Comparison of ENCODE assay signal across 8 cellular contexts in genomic region chr21:31873275-31873695, GRCh38. TPM values are rescaled to one million over a fixed set of nuclear protein-coding genes. Genes with fewer than 3 reads are reported as not detected.
DNase-seq lines count a peak whose midpoint lies in the region; ATAC-seq, FAIRE-seq and TF ChIP-seq lines count a peak whose summit lies in the region.

No MANE protein-coding gene starts in this region.

- DNase-seq in D721Med (ENCODE audit: insufficient read length, low spot score) (peak; percentile 37), NCI-H1092 treated with DMSO at 0.1 percent for 48 hours (lab: John Stamatoyannopoulos, UW) (peak; percentile 40), esophagus squamous epithelium (lab: John Stamatoyannopoulos, UW) (no peak), ovary (peak in 2 of 5 donors; percentile 24 to 56), cerebellar nuclear complex (lab: John Stamatoyannopoulos, UW) (no peak), putamen (ENCODE audit: low spot score) (no peak), ureter (ENCODE audit: low spot score) (no peak)

- FAIRE-seq in D721Med (lab: Jason Lieb, UNC), result no peak

- no peak for TF ChIP-seq EP300 in ovary (IDR thresholded peaks at IDR 0.05)

- H3K4me3 ChIP-seq in esophagus squamous epithelium (peak overlapping the region; percentile 51 to 79 (median 60)), ovary (peak overlapping the region; percentile 55)

- H3K36me3 ChIP-seq in esophagus squamous epithelium (no peaks in the 10 kb centered on the region), ovary (no peaks in the 10 kb centered on the region)

- TF ChIP-seq CTCF in D721Med (IDR thresholded peaks at IDR 0.05; ENCODE audit: insufficient read depth, missing control alignments) (no peak), esophagus squamous epithelium (IDR thresholded peaks at IDR 0.05) (no peak), ovary (IDR thresholded peaks at IDR 0.05) (no peak)

- peaks cover 15 to 40% (median 16%) of the 10 kb centered on the region in 3 donors for H3K4me1 ChIP-seq in esophagus squamous epithelium
- peaks cover 6% of the 10 kb centered on the region for H3K4me1 ChIP-seq in ovary (ENCODE audit: insufficient read depth)

- H3K27me3 ChIP-seq in esophagus squamous epithelium (peaks cover 0 to 95% (median 0%) of the 10 kb centered on the region in 4 donors), ovary (no peaks in the 10 kb centered on the region)

- H3K27ac ChIP-seq in esophagus squamous epithelium (peak overlapping the region; percentile 39 to 69 (median 49)), ovary (peak overlapping the region in 1 of 2 donors; percentile 35)

- intact Hi-C loops in esophagus squamous epithelium (cut with DNase I) (loop anchor here (10.0 kb wide), 1 partner anchor 142 kb away; no protein-coding TSS in a partner anchor), ovary (cut with DNase I) (no loop called here)

- no peak for ATAC-seq in GM18907 (IDR thresholded peaks at IDR 0.05; ENCODE audit: unreplicated experiment)

- H3K9me3 ChIP-seq in esophagus squamous epithelium (no peaks in the 10 kb centered on the region), ovary (no peaks in the 10 kb centered on the region)

- TF ChIP-seq POLR2A in esophagus squamous epithelium (IDR thresholded peaks at IDR 0.05), result no peak
- TF ChIP-seq POLR2A in ovary (IDR thresholded peaks at IDR 0.05), result no peak

- WGBS in esophagus squamous epithelium, 2 donors, result 0% methylated on average over 1 of the region's 58 CpGs; no CpG with 5 or more reads in 1 of the 2 donors
- 0 to 1% (median 0%) methylated on average over 22 to 58 of the region's 58 CpGs for WGBS in ovary, 3 donors

RNA-seq across cellular contexts. Expression of gene HUNK, which starts 0.5 kb away (rescaled TPM):
- total RNA-seq in esophagus squamous epithelium (1 to 10 TPM in 1 of 4 donors, under 1 TPM in 3; under 0.01 to 2.8 (median 0.42) TPM), ovary (1 to 10 TPM in 4 of 7 donors, under 1 TPM in 3; under 0.01 to 4.9 (median 1.6) TPM), ureter (4.5 TPM)
- 1 to 10 TPM in 1 of 2 donors, under 1 TPM in 1; 0.38 to 1.8 TPM for polyA plus RNA-seq in ovary

Comparison
In these comparisons a context has a peak if more than half of its experiments do, and no peak if none do; other contexts are left out.
1. DNase-seq: peak in D721Med (single experiment) and NCI-H1092 treated with DMSO at 0.1 percent for 48 hours (single experiment); none in esophagus squamous epithelium (single experiment), cerebellar nuclear complex (0 of 2), putamen (single experiment) and ureter (single experiment).